8 cellular contexts compared by ENCODE assay signal in genomic region chr15:45022871-45023658, GRCh38. TPM values are rescaled to one million over a fixed set of nuclear protein-coding genes. Genes with fewer than 3 reads are reported as not detected.
DNase-seq lines count a peak whose midpoint lies in the region; ATAC-seq and TF ChIP-seq lines count a peak whose summit lies in the region.

Gene SORD, plus strand, starts transcription at chr15:45023195. Its CDS starts 89 bp downstream, at chr15:45023284.

- ATAC-seq in RWPE2 (ENCODE audit: low read depth), result peak; percentile 97

- H3K27me3 ChIP-seq in RWPE2 (ENCODE audit: insufficient read depth, poor library complexity, severe bottlenecking), result peaks cover 9% of the 10 kb centered on the region

- H3K36me3 ChIP-seq in RWPE2 (ENCODE audit: low read depth), result no peaks in the 10 kb centered on the region; the same call in 1 of the 2 replicates

- no peaks in the 10 kb centered on the region for H3K9me3 ChIP-seq in RWPE2 (ENCODE audit: severe bottlenecking)

- peaks cover 26% of the 10 kb centered on the region for H3K36me3 Mint-ChIP-seq in nephron progenitor cell (ENCODE audit: low read depth)
- peaks cover 22% of the 10 kb centered on the region for H3K36me3 Mint-ChIP-seq in stimulated activated naive CD8-positive, alpha-beta T cell treated with anti-CD3 and anti-CD28 coated beads, Interleukin-15, Interleukin-2, amounts not matched to agents 100 ng/mL and 50 ng/mL, for 24 hours (ENCODE audit: low read depth)

- H3K4me3 ChIP-seq in LNCaP clone FGC (ENCODE audit: low read depth, low read length) (peak within 1 kb of the TSS; percentile 72), RWPE2 (ENCODE audit: severe bottlenecking) (peak within 1 kb of the TSS; percentile 74), fibroblast of the aortic adventitia (ENCODE audit: low read depth, low read length) (peak within 1 kb of the TSS; percentile 80)

- H3K27ac ChIP-seq in RWPE2 (ENCODE audit: poor library complexity, severe bottlenecking), result peak within 1 kb of the TSS; percentile 15

- peak within 1 kb of the TSS; percentile 93 for H3K4me3 Mint-ChIP-seq in nephron progenitor cell
- H3K4me3 Mint-ChIP-seq in stimulated activated naive CD8-positive, alpha-beta T cell treated with anti-CD3 and anti-CD28 coated beads, Interleukin-15, Interleukin-2, amounts not matched to agents 100 ng/mL and 50 ng/mL, for 24 hours, result peak within 1 kb of the TSS; percentile 94

- DNase-seq in EL (peak; percentile 86), GOT3 (lab: John Stamatoyannopoulos, UW) (peak; percentile 52), LNCaP clone FGC (ENCODE audit: low read depth) (peak; percentile 63), RWPE2 (ENCODE audit: low spot score) (peak; percentile 96), fibroblast of the aortic adventitia (ENCODE audit: low read depth) (peak; percentile 68), nephron progenitor cell (peak; percentile 99)
- peak; percentile 83 for DNase-seq in activated effector memory CD4-positive, alpha-beta T cell treated with Interleukin-2 at 50 U/mL for 16 hours

- H3K27me3 Mint-ChIP-seq in nephron progenitor cell (ENCODE audit: low read depth, poor library complexity), result peaks cover 28% of the 10 kb centered on the region
- H3K27me3 Mint-ChIP-seq in stimulated activated naive CD8-positive, alpha-beta T cell treated with anti-CD3 and anti-CD28 coated beads, Interleukin-15, Interleukin-2, amounts not matched to agents 100 ng/mL and 50 ng/mL, for 24 hours, result peaks cover 22% of the 10 kb centered on the region

- peaks cover 9% of the 10 kb centered on the region for H3K4me1 ChIP-seq in RWPE2 (ENCODE audit: insufficient read depth, poor library complexity, severe bottlenecking)

- H3K27ac Mint-ChIP-seq in nephron progenitor cell, result peak within 1 kb of the TSS; percentile 93
- H3K27ac Mint-ChIP-seq in stimulated activated naive CD8-positive, alpha-beta T cell treated with anti-CD3 and anti-CD28 coated beads, Interleukin-15, Interleukin-2, amounts not matched to agents 100 ng/mL and 50 ng/mL, for 24 hours, result peak within 1 kb of the TSS; percentile 82

- H3K4me1 Mint-ChIP-seq in nephron progenitor cell, result peaks cover 34% of the 10 kb centered on the region
- H3K4me1 Mint-ChIP-seq in stimulated activated naive CD8-positive, alpha-beta T cell treated with anti-CD3 and anti-CD28 coated beads, Interleukin-15, Interleukin-2, amounts not matched to agents 100 ng/mL and 50 ng/mL, for 24 hours (ENCODE audit: low read depth), result peaks cover 34% of the 10 kb centered on the region

- TF ChIP-seq CTCF in LNCaP clone FGC (IDR thresholded peaks at IDR 0.05; ENCODE audit: control insufficient read depth, extremely low read depth, insufficient read depth) (no peak), RWPE2 (IDR thresholded peaks at IDR 0.05; ENCODE audit: poor library complexity, severe bottlenecking) (no peak), fibroblast of the aortic adventitia (IDR thresholded peaks at IDR 0.05; ENCODE audit: insufficient read depth, low read length) (no peak), nephron progenitor cell (IDR thresholded peaks at IDR 0.05) (no peak)

- peaks cover 26% of the 10 kb centered on the region for H3K9me3 Mint-ChIP-seq in nephron progenitor cell
- H3K9me3 Mint-ChIP-seq in stimulated activated naive CD8-positive, alpha-beta T cell treated with anti-CD3 and anti-CD28 coated beads, Interleukin-15, Interleukin-2, amounts not matched to agents 100 ng/mL and 50 ng/mL, for 24 hours, result no peaks in the 10 kb centered on the region

RNA-seq across cellular contexts. Expression of gene SORD, which starts in this region (rescaled TPM):
- 9.8 and 13.2 TPM in 2 replicates for total RNA-seq in fibroblast of the aortic adventitia (ENCODE audit: low replicate concordance)

Comparison
In these comparisons a context has a peak if more than half of its experiments do, and no peak if none do; other contexts are left out.
1. Peak in every context shown above with its lines: DNase-seq, ATAC-seq, H3K4me3 ChIP-seq and H3K27ac ChIP-seq.